Comparison of ENCODE assay signal across 8 cellular contexts in the genomic region with DNA sequence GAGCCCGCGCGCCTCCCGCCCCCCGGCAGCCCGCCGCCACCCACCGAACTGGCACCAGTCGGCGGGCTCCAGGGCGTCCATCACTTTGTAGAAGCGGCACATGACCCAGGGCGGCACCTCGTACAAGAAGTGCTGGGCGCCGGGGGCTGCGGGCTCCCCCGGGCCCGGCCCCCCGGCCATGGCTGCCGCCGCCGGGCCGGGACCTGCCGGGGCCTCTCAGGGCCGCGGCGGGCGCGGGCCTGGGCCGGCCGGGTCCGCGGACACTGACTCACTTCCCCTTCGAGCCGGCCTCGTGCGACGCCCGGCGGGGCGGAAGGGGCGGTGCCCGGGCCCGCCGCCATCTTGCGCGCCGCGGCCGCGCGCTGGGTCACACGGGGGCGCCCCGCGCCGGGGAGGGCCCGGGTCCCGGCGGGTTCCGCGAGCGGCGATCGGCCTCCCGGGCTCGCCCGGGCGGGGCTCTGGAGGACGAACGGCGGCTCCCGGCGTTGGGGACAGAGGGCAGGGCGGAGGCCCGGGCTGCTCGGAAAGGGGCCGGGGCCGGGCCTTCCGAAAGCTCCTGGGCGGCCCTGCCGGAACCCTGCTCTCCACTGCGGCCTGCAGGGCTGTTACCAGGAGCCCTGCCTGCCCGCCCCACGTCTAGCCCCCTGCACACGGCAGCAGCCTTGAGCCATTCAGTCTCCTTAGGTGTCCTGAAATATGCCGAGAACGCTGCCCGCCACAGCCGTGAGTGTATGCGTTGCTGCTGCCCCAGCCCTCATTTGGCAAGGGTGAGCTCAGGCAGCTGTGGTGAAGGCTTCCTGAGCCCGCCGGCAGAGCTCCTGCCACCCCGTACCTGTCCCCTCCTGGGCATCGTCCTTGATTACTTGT. TPM values are rescaled to one million over a fixed set of nuclear protein-coding genes. Genes with fewer than 3 reads are reported as not detected.
DNase-seq lines count a peak whose midpoint lies in the region; ATAC-seq, FAIRE-seq and TF ChIP-seq lines count a peak whose summit lies in the region.

A gene (minus strand): TSS at position 270 of the 867 bp plus-strand sequence. CDS start 90 bp downstream, at position 180.

- H3K9me2 ChIP-seq in MM.1S (replicated peaks; ENCODE audit: insufficient read depth, low read length), result no peaks in the 10 kb centered on the region

- TF ChIP-seq CTCF in GM10266 (IDR thresholded peaks at IDR 0.05; ENCODE audit: control insufficient read depth, insufficient read depth, low read depth, missing control alignments) (peak; percentile 8), MM.1S (IDR thresholded peaks at IDR 0.05; ENCODE audit: low read length) (no peak), activated B cell treated with CpG ODN at 0.5 μM for 24 hours (IDR thresholded peaks at IDR 0.05) (no peak)

- peaks cover 24% of the 10 kb centered on the region for H3K36me3 Mint-ChIP-seq in activated B cell treated with CpG ODN at 0.5 μM for 24 hours (ENCODE audit: low read depth)

- no peaks in the 10 kb centered on the region for H4K20me1 ChIP-seq in MM.1S (ENCODE audit: insufficient read depth, low read length)

- H3K27ac ChIP-seq in MM.1S (ENCODE audit: low read length), result peak within 1 kb of the TSS; percentile 76
- peak within 1 kb of the TSS; percentile 54 for H3K27ac ChIP-seq in cingulate gyrus (ENCODE audit: low read depth, low read length)

- 0 out of 2 replicates have a peak within 1 kb of the TSS, but pooled peaks have one; percentile 48 for H2AFZ ChIP-seq in MM.1S (ENCODE audit: low read length)

- H3K4me3 Mint-ChIP-seq in activated B cell treated with CpG ODN at 0.5 μM for 24 hours, result peak within 1 kb of the TSS; percentile 86

- peak; percentile 87 for DNase-seq in GM10266 (ENCODE audit: extremely low spot score)
- peak; percentile 70 for DNase-seq in H54 (ENCODE audit: insufficient read length, low spot score)
- peak; percentile 56 for DNase-seq in MM.1S
- peak; percentile 68 for DNase-seq in activated B cell treated with CpG ODN at 0.5 μM for 24 hours
- peak; percentile 72 for DNase-seq in kidney tubule cell (ENCODE audit: low spot score)
- peak; percentile 27 to 57 for DNase-seq in stimulated activated CD4-positive, alpha-beta T cell treated with anti-CD3 and anti-CD28 coated beads, Interleukin-1b, Interleukin-23, amount 100 ng/mL, for 4 hours (ENCODE audit: low read depth in 2 of 2)
- DNase-seq in T1000 (lab: John Stamatoyannopoulos, UW), result no peak

- peak within 1 kb of the TSS; percentile 80 for H3K4me2 ChIP-seq in MM.1S (ENCODE audit: low read depth, low read length)

- peak; percentile 78 for ATAC-seq in activated B cell treated with CpG ODN at 0.5 μM for 24 hours (ENCODE audit: low read depth)

- POLR2A ChIA-PET in activated B cell treated with CpG ODN at 0.5 μM for 24 hours (lab: Charles Lee), result interaction anchor here (0.6 to 3.9 kb wide), 11 partner anchors 10 to 92 kb away, joined by 3 to 36 read pairs (median 4); a partner anchor contains a TSS

- H3K9me3 ChIP-seq in MM.1S (replicated peaks; ENCODE audit: insufficient read depth, low read length), result no peaks in the 10 kb centered on the region

- H3K4me1 Mint-ChIP-seq in activated B cell treated with CpG ODN at 0.5 μM for 24 hours, result peaks cover 25% of the 10 kb centered on the region

- no peak for FAIRE-seq in H54 (lab: Jason Lieb, UNC)

- peak within 1 kb of the TSS; percentile 87 for H3K27ac Mint-ChIP-seq in activated B cell treated with CpG ODN at 0.5 μM for 24 hours

- no peaks in the 10 kb centered on the region for H3K36me3 ChIP-seq in MM.1S (replicated peaks; ENCODE audit: insufficient read depth, low read length)

- no peaks in the 10 kb centered on the region for H3K27me3 Mint-ChIP-seq in activated B cell treated with CpG ODN at 0.5 μM for 24 hours

- peaks cover 56% of the 10 kb centered on the region for H3K79me2 ChIP-seq in MM.1S (ENCODE audit: low read length)

- CTCF ChIA-PET in activated B cell treated with CpG ODN at 0.5 μM for 24 hours (lab: Charles Lee), result interaction anchor here (0.6 kb wide), 1 partner anchor 72 kb away, joined by 3 read pairs; no protein-coding TSS in a partner anchor

- TF ChIP-seq POLR2A in H54 (IDR thresholded peaks at IDR 0.05; ENCODE audit: low read depth, low read length), result peak; percentile 59

- H3K27me3 ChIP-seq in MM.1S (replicated peaks; ENCODE audit: insufficient read depth, low read length), result no peaks in the 10 kb centered on the region

- H3K9ac ChIP-seq in MM.1S (ENCODE audit: low read length), result peak within 1 kb of the TSS; percentile 89

- no peaks in the 10 kb centered on the region for H3K9me3 Mint-ChIP-seq in activated B cell treated with CpG ODN at 0.5 μM for 24 hours

- H3K4me1 ChIP-seq in MM.1S (ENCODE audit: low read length), result peaks cover 5% of the 10 kb centered on the region

- H3F3A ChIP-seq in MM.1S (ENCODE audit: insufficient read depth, low read length), result 0 out of 2 replicates have a peak, but pooled peaks cover 4% of the 10 kb centered on the region

- H3K4me3 ChIP-seq in MM.1S (ENCODE audit: low read length), result peak within 1 kb of the TSS; percentile 83

- intact Hi-C loops in activated B cell treated with CpG ODN at 0.5 μM for 24 hours (cut with micrococcal nuclease), result loop anchor here (1.0 to 2.0 kb wide), 6 partner anchors 12 to 77 kb away; a partner anchor contains a TSS

RNA-seq across cellular contexts. Expression of the gene that starts here (rescaled TPM):
- total RNA-seq in activated B cell treated with CpG ODN at 0.5 μM for 24 hours, result 134 and 146 TPM in 2 replicates
